ENCODE assay signal across 33 cellular contexts in genomic region chr21:32548978-32549377, GRCh38. TPM values are rescaled to one million over a fixed set of nuclear protein-coding genes. Genes with fewer than 3 reads are reported as not detected.
"Had no signal": no experiment of that assay in that cellular context is flagged by ENCODE, and none has a peak within 500 bp of the region (broad histone marks: within the 10 kb centered on the region; RNA-seq: fewer than 3 reads in every experiment).

No MANE protein-coding gene starts in this region.

- H3K36me3 Mint-ChIP-seq: activated naive CD4-positive, alpha-beta T cell treated with anti-CD3 and anti-CD28 coated beads, Interleukin-2, amount 10 ng/mL, durations not matched to agents 7 days and 5 days; activated naive CD4-positive, alpha-beta T cell treated with anti-CD3 and anti-CD28 coated beads, Interleukin-2, amount 50 U/mL, for 72 hours; activated naive CD8-positive, alpha-beta T cell treated with anti-CD3 and anti-CD28 coated beads, Interleukin-2, amount 10 ng/mL, durations not matched to agents 7 days and 5 days; WTC11 had no signal

- H3K4me1 ChIP-seq: foreskin keratinocyte, gastrocnemius medialis had no signal

- H3K27me3 Mint-ChIP-seq: activated CD4-positive, alpha-beta memory T cell treated with anti-CD3 and anti-CD28 coated beads, Interleukin-2, amount 10 ng/mL, durations not matched to agents 7 days and 5 days; activated naive CD4-positive, alpha-beta T cell treated with anti-CD3 and anti-CD28 coated beads, Interleukin-2, amount 10 ng/mL, durations not matched to agents 7 days and 5 days; activated T-cell treated with anti-CD3 and anti-CD28 coated beads, Interleukin-2, amount 50 U/mL, for 24 hours; central memory CD8-positive, alpha-beta T cell had no signal

- H3K4me3 Mint-ChIP-seq: activated CD4-positive, alpha-beta memory T cell treated with anti-CD3 and anti-CD28 coated beads, Interleukin-2, amount 10 ng/mL, durations not matched to agents 7 days and 5 days; activated CD4-positive, alpha-beta T cell treated with anti-CD3 and anti-CD28 coated beads, Interleukin-2, amount 10 ng/mL, durations not matched to agents 7 days and 5 days; activated naive CD4-positive, alpha-beta T cell treated with anti-CD3 and anti-CD28 coated beads, Interleukin-2, amount 10 ng/mL, durations not matched to agents 7 days and 5 days; activated naive CD8-positive, alpha-beta T cell treated with anti-CD3 and anti-CD28 coated beads, Interleukin-2, amount 10 ng/mL, durations not matched to agents 7 days and 5 days; activated T-cell treated with anti-CD3 and anti-CD28 coated beads, Interleukin-2, amount 50 U/mL, for 24 hours; activated T-cell treated with anti-CD3 and anti-CD28 coated beads, Interleukin-2, amount 50 U/mL, for 72 hours; central memory CD8-positive, alpha-beta T cell; WTC11 had no signal

- H3K36me3 ChIP-seq: brain microvascular endothelial cell, gastrocnemius medialis, heart left ventricle had no signal

- H3K4me1 Mint-ChIP-seq: activated CD4-positive, alpha-beta memory T cell treated with anti-CD3 and anti-CD28 coated beads, Interleukin-2, amount 10 ng/mL, durations not matched to agents 7 days and 5 days; activated CD4-positive, alpha-beta T cell treated with anti-CD3 and anti-CD28 coated beads, Interleukin-2, amount 10 ng/mL, durations not matched to agents 7 days and 5 days; activated naive CD4-positive, alpha-beta T cell treated with anti-CD3 and anti-CD28 coated beads, Interleukin-2, amount 10 ng/mL, durations not matched to agents 7 days and 5 days; activated naive CD8-positive, alpha-beta T cell treated with anti-CD3 and anti-CD28 coated beads, Interleukin-2, amount 10 ng/mL, durations not matched to agents 7 days and 5 days had no signal

- H3K27me3 ChIP-seq: brain microvascular endothelial cell, gastrocnemius medialis, heart left ventricle had no signal

- DNase-seq: activated CD4-positive, alpha-beta memory T cell treated with anti-CD3 and anti-CD28 coated beads, Interleukin-2, amount 10 ng/mL, durations not matched to agents 7 days and 5 days; activated CD4-positive, alpha-beta T cell treated with anti-CD3 and anti-CD28 coated beads for 1 hour; activated CD4-positive, alpha-beta T cell treated with anti-CD3 and anti-CD28 coated beads for 4 hours; activated CD4-positive, alpha-beta T cell treated with anti-CD3 and anti-CD28 coated beads, Interleukin-2, amount 10 ng/mL, durations not matched to agents 7 days and 5 days; activated CD4-positive, alpha-beta T cell treated with anti-CD3 and anti-CD28 coated beads, Interleukin-2, amount 50 U/mL, for 4 hours; activated CD8-positive, alpha-beta memory T cell treated with anti-CD3 and anti-CD28 coated beads, Interleukin-2, amount 50 U/mL, for 48 hours; activated gamma-delta T cell; activated naive CD4-positive, alpha-beta T cell; activated naive CD4-positive, alpha-beta T cell treated with anti-CD3 and anti-CD28 coated beads, Interleukin-2, amount 10 ng/mL, durations not matched to agents 7 days and 5 days; activated naive CD8-positive, alpha-beta T cell treated with anti-CD3 and anti-CD28 coated beads, Interleukin-2, amount 10 ng/mL, durations not matched to agents 7 days and 5 days; activated T-cell treated with anti-CD3 and anti-CD28 coated beads for 4 hours; activated T-cell treated with anti-CD3 and anti-CD28 coated beads, Interleukin-2, amount 50 U/mL, for 24 hours; activated T-cell treated with anti-CD3 and anti-CD28 coated beads, Interleukin-2, amount 50 U/mL, for 72 hours; anterior cingulate cortex; brain microvascular endothelial cell; cortex of kidney; effector CD8-positive, alpha-beta T cell; foreskin keratinocyte; gastrocnemius medialis; glutamatergic neuron; heart left ventricle; hypothalamus; T-helper 2 cell had no signal

- H3K9me3 ChIP-seq: gastrocnemius medialis, heart left ventricle had no signal

- H3K9me3 Mint-ChIP-seq: activated CD4-positive, alpha-beta memory T cell treated with anti-CD3 and anti-CD28 coated beads, Interleukin-2, amount 10 ng/mL, durations not matched to agents 7 days and 5 days; activated CD4-positive, alpha-beta T cell treated with anti-CD3 and anti-CD28 coated beads, Interleukin-2, amount 10 ng/mL, durations not matched to agents 7 days and 5 days; activated naive CD4-positive, alpha-beta T cell treated with anti-CD3 and anti-CD28 coated beads, Interleukin-2, amount 10 ng/mL, durations not matched to agents 7 days and 5 days; activated naive CD4-positive, alpha-beta T cell treated with anti-CD3 and anti-CD28 coated beads, Interleukin-2, amount 50 U/mL, for 72 hours; activated naive CD8-positive, alpha-beta T cell treated with anti-CD3 and anti-CD28 coated beads, Interleukin-2, amount 10 ng/mL, durations not matched to agents 7 days and 5 days; activated T-cell treated with anti-CD3 and anti-CD28 coated beads, Interleukin-2, amount 50 U/mL, for 24 hours; activated T-cell treated with anti-CD3 and anti-CD28 coated beads, Interleukin-2, amount 50 U/mL, for 72 hours; central memory CD8-positive, alpha-beta T cell; WTC11 had no signal

- H3K4me3 ChIP-seq: gastrocnemius medialis, heart left ventricle had no signal

- FAIRE-seq: astrocyte, bronchial epithelial cell, colon, endometrium, TTC549 had no signal

- H3K27ac Mint-ChIP-seq: activated CD4-positive, alpha-beta memory T cell treated with anti-CD3 and anti-CD28 coated beads, Interleukin-2, amount 10 ng/mL, durations not matched to agents 7 days and 5 days; activated CD4-positive, alpha-beta T cell treated with anti-CD3 and anti-CD28 coated beads, Interleukin-2, amount 10 ng/mL, durations not matched to agents 7 days and 5 days; activated naive CD4-positive, alpha-beta T cell treated with anti-CD3 and anti-CD28 coated beads, Interleukin-2, amount 10 ng/mL, durations not matched to agents 7 days and 5 days; activated naive CD4-positive, alpha-beta T cell treated with anti-CD3 and anti-CD28 coated beads, Interleukin-2, amount 50 U/mL, for 72 hours; activated naive CD8-positive, alpha-beta T cell treated with anti-CD3 and anti-CD28 coated beads, Interleukin-2, amount 10 ng/mL, durations not matched to agents 7 days and 5 days; activated T-cell treated with anti-CD3 and anti-CD28 coated beads, Interleukin-2, amount 50 U/mL, for 24 hours; activated T-cell treated with anti-CD3 and anti-CD28 coated beads, Interleukin-2, amount 50 U/mL, for 72 hours; WTC11 had no signal

- ATAC-seq: activated naive CD4-positive, alpha-beta T cell treated with anti-CD3 and anti-CD28 coated beads, Interleukin-2, amount 50 U/mL, for 72 hours; activated T-cell treated with anti-CD3 and anti-CD28 coated beads, Interleukin-2, amount 50 U/mL, for 72 hours; esophagus mucosa; foreskin keratinocyte; gastrocnemius medialis; WTC11 had no signal

- H3K27ac ChIP-seq: brain microvascular endothelial cell, foreskin keratinocyte, gastrocnemius medialis, heart left ventricle, VCaP had no signal

RNA-seq across cellular contexts. Expression of gene TCP10L, which starts 36.3 kb away (rescaled TPM):
- total RNA-seq: esophagus mucosa had no signal
